14 cellular contexts compared by ENCODE assay signal in the genomic region with DNA sequence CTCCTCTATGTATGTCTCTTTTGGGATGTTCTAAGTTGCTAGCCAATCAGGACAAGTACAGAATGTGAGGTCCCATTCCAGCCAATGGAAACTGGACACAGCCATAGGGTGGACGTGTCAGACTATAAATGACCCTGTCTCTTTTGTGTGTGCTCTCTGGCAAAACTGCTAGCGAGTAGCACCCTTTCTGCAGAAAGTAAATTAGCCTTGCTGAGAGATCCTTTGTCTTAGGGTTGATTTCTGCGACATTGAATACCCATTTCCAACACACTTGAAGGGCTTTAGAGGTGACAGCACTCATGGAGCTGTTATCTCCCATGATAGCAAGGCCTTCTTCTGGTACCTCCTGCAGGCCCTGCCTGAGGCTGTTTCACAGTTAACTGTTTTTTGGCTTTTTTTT.
"Had no signal": no experiment of that assay in that cellular context is flagged by ENCODE, and none has a peak within 500 bp of the region (broad histone marks: within the 10 kb centered on the region; RNA-seq: fewer than 3 reads in every experiment).

No MANE protein-coding gene starts in this region.

- H3K36me3 ChIP-seq: esophagus muscularis mucosa had no signal

- H3K27me3 ChIP-seq: esophagus muscularis mucosa, heart right ventricle, tibial nerve had no signal

- H3K4me3 ChIP-seq: esophagus muscularis mucosa, heart right ventricle, tibial nerve had no signal

- H3K27me3 Mint-ChIP-seq: activated naive CD4-positive, alpha-beta T cell treated with anti-CD3 and anti-CD28 coated beads, Interleukin-2, amount 50 U/mL, for 24 hours; progenitor cell of endocrine pancreas; stimulated activated naive CD8-positive, alpha-beta T cell treated with anti-CD3 and anti-CD28 coated beads, Interleukin-15, Interleukin-2, amounts not matched to agents 100 ng/mL and 50 ng/mL, for 24 hours had no signal

- H3K27ac ChIP-seq: esophagus muscularis mucosa, tibial nerve had no signal

- H3K4me3 Mint-ChIP-seq: activated naive CD4-positive, alpha-beta T cell treated with anti-CD3 and anti-CD28 coated beads, Interleukin-2, amount 50 U/mL, for 24 hours; neural crest cell; stimulated activated naive CD8-positive, alpha-beta T cell treated with anti-CD3 and anti-CD28 coated beads, Interleukin-15, Interleukin-2, amounts not matched to agents 100 ng/mL and 50 ng/mL, for 24 hours had no signal

- DNase-seq: activated CD4-positive, alpha-beta T cell treated with anti-CD3 and anti-CD28 coated beads, Interleukin-2, amount 50 U/mL, for 1 hour; activated CD4-positive, CD25-positive, alpha-beta regulatory T cell; activated T-cell treated with anti-CD3 and anti-CD28 coated beads for 4 hours; amniotic stem cell; effector CD4-positive, alpha-beta T cell; heart right ventricle; kidney glomerular epithelial cell; left ventricle myocardium superior had no signal

- ATAC-seq: heart right ventricle, left ventricle myocardium superior had no signal

- H3K27ac Mint-ChIP-seq: activated naive CD4-positive, alpha-beta T cell treated with anti-CD3 and anti-CD28 coated beads, Interleukin-2, amount 50 U/mL, for 24 hours; progenitor cell of endocrine pancreas; stimulated activated naive CD8-positive, alpha-beta T cell treated with anti-CD3 and anti-CD28 coated beads, Interleukin-15, Interleukin-2, amounts not matched to agents 100 ng/mL and 50 ng/mL, for 24 hours had no signal
